In the genomic region with DNA sequence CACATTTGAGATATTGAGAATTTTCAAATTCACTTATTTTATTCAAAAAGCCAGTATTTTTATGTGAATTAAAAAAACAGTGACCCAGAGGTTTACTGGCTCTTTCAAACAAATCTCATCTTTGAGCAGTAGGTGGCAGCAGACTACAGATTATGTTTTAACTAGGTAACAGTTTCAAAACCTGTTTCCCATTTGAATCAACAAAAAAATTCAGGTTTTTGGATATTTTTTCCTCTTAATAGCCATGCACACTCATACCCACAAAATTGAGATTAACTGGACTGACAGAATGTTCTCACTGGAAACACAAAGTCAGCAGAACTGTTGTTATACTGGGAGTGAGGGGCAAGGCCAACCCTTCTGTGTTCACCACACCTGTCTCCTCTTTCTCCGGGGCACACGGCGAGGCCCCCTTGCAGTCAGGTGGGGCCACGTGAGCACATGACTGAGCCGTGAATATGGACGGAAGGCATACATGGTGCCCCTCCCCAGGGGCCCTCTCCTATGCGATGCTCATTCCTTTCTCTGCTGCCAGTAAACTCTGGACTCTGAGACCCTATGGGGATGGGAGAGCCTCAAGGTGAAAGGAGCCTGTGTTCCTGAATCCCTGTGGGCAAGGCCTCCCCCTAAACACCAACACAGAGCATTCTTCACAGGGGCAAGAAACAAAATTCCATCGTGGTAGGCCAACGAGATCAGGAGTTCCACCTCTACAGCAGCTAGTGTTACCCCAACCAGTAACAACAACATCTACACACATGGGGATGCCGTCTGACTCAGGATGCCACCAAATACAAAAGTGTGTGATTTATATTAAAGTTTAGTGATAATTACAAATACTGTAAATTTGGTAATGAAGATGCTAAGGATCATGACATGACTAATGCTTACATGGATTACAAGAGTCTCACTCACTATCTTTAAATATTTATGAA, we compare ENCODE assay signal across 7 cellular contexts.
DNase-seq lines count a peak whose midpoint lies in the region; ATAC-seq lines count a peak whose summit lies in the region.

No MANE protein-coding gene starts in this region.

- H3K36me3 ChIP-seq in H7 (replicated peaks; ENCODE audit: control insufficient read depth, insufficient read depth, low read length) = no peaks in the 10 kb centered on the region; the same call in none of the 2 replicates

- DNase-seq in DMS114 treated with DMSO at 0.1 percent for 48 hours (lab: John Stamatoyannopoulos, UW; ENCODE audit: unreplicated experiment) = peak; percentile 40
- DNase-seq in H7 = peak; percentile 79
- peak; percentile 10 for DNase-seq in NCI-H345 treated with DMSO at 0.1 percent for 48 hours (lab: John Stamatoyannopoulos, UW; ENCODE audit: unreplicated experiment)
- DNase-seq in activated CD8-positive, alpha-beta memory T cell treated with anti-CD3 and anti-CD28 coated beads, Interleukin-2, amount 50 U/mL, for 4 hours = peak; percentile 31
- DNase-seq in foreskin melanocyte = peak; percentile 38
- peak; percentile 86 for DNase-seq in pons (ENCODE audit: low spot score)

- no peaks in the 10 kb centered on the region for H3K27me3 ChIP-seq in H7 (ENCODE audit: control insufficient read depth, insufficient read depth, low read length)

- no peak overlapping the region for H3K4me3 ChIP-seq in H7 (ENCODE audit: insufficient read depth, low read depth, low read length)

- no peak for ATAC-seq in HG03095 (IDR thresholded peaks at IDR 0.05; ENCODE audit: unreplicated experiment)

Comparison
In these comparisons a context has a peak if more than half of its experiments do, and no peak if none do; other contexts are left out.
1. DNase-seq: peak in every context shown above with its lines; median percentile 86 in pons; 79 in H7; 40 in DMS114 treated with DMSO at 0.1 percent for 48 hours; 38 in foreskin melanocyte; 31 in activated CD8-positive, alpha-beta memory T cell treated with anti-CD3 and anti-CD28 coated beads, Interleukin-2, amount 50 U/mL, for 4 hours; 10 in NCI-H345 treated with DMSO at 0.1 percent for 48 hours.